10 cellular contexts compared by ENCODE assay signal in the genomic region with DNA sequence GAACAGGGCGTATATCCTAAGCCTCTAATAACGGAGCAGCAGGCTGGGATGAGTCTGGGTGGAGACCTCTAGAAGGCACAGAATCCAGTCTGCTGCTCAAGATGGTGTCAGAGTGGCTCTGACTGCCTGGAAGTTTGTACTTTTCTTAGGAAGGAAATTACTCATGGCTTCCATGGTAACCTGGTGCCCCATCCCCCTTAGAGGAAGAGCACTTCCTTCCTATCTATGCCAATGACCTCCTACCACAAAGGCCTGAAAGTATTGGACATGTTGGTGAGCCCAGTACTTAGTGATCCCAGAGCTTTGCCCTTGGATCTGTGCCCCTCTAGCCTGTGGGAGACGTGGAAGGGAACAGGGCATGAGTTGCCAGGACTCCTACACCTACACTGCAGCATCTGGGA. TPM values are rescaled to one million over a fixed set of nuclear protein-coding genes. Genes with fewer than 3 reads are reported as not detected.
DNase-seq lines count a peak whose midpoint lies in the region; TF ChIP-seq lines count a peak whose summit lies in the region.
"Had no signal": no experiment of that assay in that cellular context is flagged by ENCODE, and none has a peak within 500 bp of the region (broad histone marks: within the 10 kb centered on the region; RNA-seq: fewer than 3 reads in every experiment).

No MANE protein-coding gene starts in this region.

- peak overlapping the region; percentile 25; the same call in 1 of the 2 replicates for H3K9ac ChIP-seq in BLaER1

- H3K4me3 Mint-ChIP-seq in activated naive CD8-positive, alpha-beta T cell treated with anti-CD3 and anti-CD28 coated beads for 36 hours: peak overlapping the region; percentile 99

- intact Hi-C loops in head of caudate nucleus (cut with DNase I): no loop called here

- H3K36me3 Mint-ChIP-seq in activated naive CD8-positive, alpha-beta T cell treated with anti-CD3 and anti-CD28 coated beads for 36 hours: peaks cover 57% of the 10 kb centered on the region

- H3K9me3 ChIP-seq in BLaER1: no peaks in the 10 kb centered on the region
- H3K9me3 ChIP-seq in BE2C: no peaks in the 10 kb centered on the region; the same call in 1 of the 2 replicates

- no peaks in the 10 kb centered on the region for H4K20me1 ChIP-seq in BLaER1

- H3K27me3 ChIP-seq in BLaER1 (no peaks in the 10 kb centered on the region), BE2C (0 out of 2 replicates have a peak, but pooled peaks cover 5% of the 10 kb centered on the region)

- H3K4me1 ChIP-seq in BLaER1 (peaks cover 41% of the 10 kb centered on the region), BE2C (no peaks in the 10 kb centered on the region)

- no peaks in the 10 kb centered on the region for H3K27me3 Mint-ChIP-seq in activated naive CD8-positive, alpha-beta T cell treated with anti-CD3 and anti-CD28 coated beads for 36 hours

- peak overlapping the region; percentile 1; the same call in 1 of the 2 replicates for H3K27ac ChIP-seq in BLaER1

- H3K9me3 Mint-ChIP-seq in activated naive CD8-positive, alpha-beta T cell treated with anti-CD3 and anti-CD28 coated beads for 36 hours: no peaks in the 10 kb centered on the region

- peak overlapping the region; percentile 98 for H3K27ac Mint-ChIP-seq in activated naive CD8-positive, alpha-beta T cell treated with anti-CD3 and anti-CD28 coated beads for 36 hours

- no peaks in the 10 kb centered on the region for H3K36me3 ChIP-seq in BLaER1
- H3K36me3 ChIP-seq in BE2C: no peaks in the 10 kb centered on the region; the same call in 1 of the 2 replicates

- peak overlapping the region; percentile 67 for H3K4me3 ChIP-seq in BLaER1
- H3K4me3 ChIP-seq in BE2C (ENCODE audit: low read depth, low read length): no peak overlapping the region

- TF ChIP-seq CTCF in BE2C (IDR thresholded peaks at IDR 0.05; ENCODE audit: low read depth, low read length): no peak

- H3K4me2 ChIP-seq in BLaER1: peak overlapping the region; percentile 95

- DNase-seq in HT1080 (ENCODE audit: low read depth) (peak; percentile 78), lung microvascular endothelial cell (ENCODE audit: low read depth in 2 of 2) (peak; percentile 74 to 86), head of caudate nucleus (no peak), NCI-H187 treated with DMSO at 0.1 percent for 48 hours (lab: John Stamatoyannopoulos, UW) (no peak), DMS79 treated with DMSO at 0.1 percent for 48 hours (lab: John Stamatoyannopoulos, UW) (no peak), BE2C (no peak)
- no peak for DNase-seq in activated naive CD8-positive, alpha-beta T cell treated with anti-CD3 and anti-CD28 coated beads for 36 hours
- DNase-seq: DND-41 had no signal

- H3K4me1 Mint-ChIP-seq in activated naive CD8-positive, alpha-beta T cell treated with anti-CD3 and anti-CD28 coated beads for 36 hours: peaks cover 68% of the 10 kb centered on the region

RNA-seq across cellular contexts. Expression of a gene that starts 1.5 kb away (rescaled TPM):
- not detected in 2 replicates for total RNA-seq in HT1080 (2014; rRNA removed; shearing (Covaris generic))
- not detected in 2 replicates for polyA plus RNA-seq in HT1080 (2015; cell fraction: cytosol; rRNA removed)
- not detected in 2 replicates for polyA plus RNA-seq in HT1080 (2015; cell fraction: nucleus; rRNA removed)
- 10 to 100 TPM; 46.2 to 47.9 TPM for total RNA-seq in activated naive CD8-positive, alpha-beta T cell treated with anti-CD3 and anti-CD28 coated beads for 36 hours
- total RNA-seq in lung microvascular endothelial cell: 3.6 and 3.7 TPM in 2 replicates
- polyA plus RNA-seq in BE2C (2012; ENCODE audit: insufficient read depth, insufficient read length, low read depth): not detected
- total RNA-seq: cerebellum had no signal

RNA-seq across cellular contexts. Expression of a gene that starts 54.6 kb away (rescaled TPM):
- 0.67 and 0.85 TPM in 2 replicates for total RNA-seq in HT1080 (2014; rRNA removed; shearing (Covaris generic))
- polyA plus RNA-seq in HT1080 (2015; cell fraction: cytosol; rRNA removed): 0.12 and 0.49 TPM in 2 replicates
- polyA plus RNA-seq in HT1080 (2015; cell fraction: nucleus; rRNA removed): 0.54 and 0.67 TPM in 2 replicates
- under 1 TPM; 0.64 to 0.78 TPM for total RNA-seq in activated naive CD8-positive, alpha-beta T cell treated with anti-CD3 and anti-CD28 coated beads for 36 hours
- 0.79 and 1.3 TPM in 2 replicates for total RNA-seq in lung microvascular endothelial cell
- 0.57 TPM for polyA plus RNA-seq in BE2C (2012; ENCODE audit: insufficient read depth, insufficient read length, low read depth)

Comparison
In these comparisons a context has a peak if more than half of its experiments do, and no peak if none do; other contexts are left out.
1. DNase-seq: peak in HT1080 (single experiment) and lung microvascular endothelial cell (2 of 2); none in activated naive CD8-positive, alpha-beta T cell treated with anti-CD3 and anti-CD28 coated beads for 36 hours (single experiment), head of caudate nucleus (0 of 42), NCI-H187 treated with DMSO at 0.1 percent for 48 hours (single experiment), DMS79 treated with DMSO at 0.1 percent for 48 hours (single experiment) and BE2C (single experiment).
2. RNA of a gene that starts 1.5 kb away (total RNA-seq): 46.2 to 47.9 TPM in activated naive CD8-positive, alpha-beta T cell treated with anti-CD3 and anti-CD28 coated beads for 36 hours; 3.6 to 3.7 TPM in lung microvascular endothelial cell and not detected in HT1080; every median in the first group is over 10 times any median in the second.